ENCODE assay signal across 11 cellular contexts in the genomic region with DNA sequence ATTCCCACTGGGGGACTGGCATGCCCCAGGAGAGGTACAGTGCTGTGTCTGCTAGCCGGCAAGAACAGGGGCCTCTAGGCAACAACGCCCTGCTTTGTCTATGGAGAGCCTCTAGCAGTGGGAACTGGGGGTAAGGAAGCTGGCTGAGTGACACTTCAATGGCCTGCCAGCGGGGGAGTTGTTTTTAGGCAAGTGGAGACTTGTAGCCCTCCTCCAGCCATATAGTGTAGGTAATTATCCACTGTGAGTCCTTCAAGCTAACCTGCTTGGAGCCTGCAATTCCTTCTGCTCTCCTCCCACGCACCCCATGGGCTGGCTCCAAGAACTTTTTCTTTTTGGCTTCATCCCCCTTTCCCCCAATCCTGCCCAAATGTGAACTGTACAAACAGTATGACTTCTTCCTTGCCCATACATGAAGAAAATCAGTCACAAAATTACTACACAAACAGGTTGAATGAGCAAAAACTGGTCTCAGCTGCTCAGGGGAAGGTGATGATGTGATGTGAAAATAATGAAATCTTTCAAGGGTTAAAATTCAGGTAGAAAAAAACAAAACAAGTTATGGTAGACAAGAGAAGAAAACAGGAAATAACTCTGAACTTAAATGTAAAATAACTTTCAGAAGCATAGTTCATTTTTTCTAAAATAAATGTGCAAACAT. TPM values are rescaled to one million over a fixed set of nuclear protein-coding genes. Genes with fewer than 3 reads are reported as not detected.
A peak's percentile ranks its signal among the peaks of the same experiment; 100 is the strongest.
DNase-seq lines count a peak whose midpoint lies in the region; ATAC-seq, FAIRE-seq and TF ChIP-seq lines count a peak whose summit lies in the region.
"Had no signal": no experiment of that assay in that cellular context is flagged by ENCODE, and none has a peak within 500 bp of the region (broad histone marks: within the 10 kb centered on the region; RNA-seq: fewer than 3 reads in every experiment).

No MANE protein-coding gene starts in this region.

- peak overlapping the region; percentile 20 for H3K27ac ChIP-seq in cardiac muscle cell
- no peak overlapping the region for H3K27ac ChIP-seq in right atrium auricular region
- H3K27ac ChIP-seq in upper lobe of right lung = no peak overlapping the region
- H3K27ac ChIP-seq: breast epithelium had no signal

- peak overlapping the region in 3 of 5 experiments; percentile 12 to 48 (median 44) for H3K4me3 Mint-ChIP-seq in brain
- H3K4me3 Mint-ChIP-seq: natural killer cell treated with Interleukin-12 subunit alpha and Interleukin-12 subunit beta and Interleukin-15 and Interleukin-18, amount 100 ng/mL, for 72 hours had no signal

- no peaks in the 10 kb centered on the region for H3K27me3 ChIP-seq in cardiac muscle cell
- no peaks in the 10 kb centered on the region for H3K27me3 ChIP-seq in right atrium auricular region
- H3K27me3 ChIP-seq in upper lobe of right lung = no peaks in the 10 kb centered on the region
- H3K27me3 ChIP-seq: breast epithelium had no signal

- H3K27me3 Mint-ChIP-seq in brain = peaks cover 3% of the 10 kb centered on the region

- intact Hi-C loops in upper lobe of right lung (cut with DNase I) = no loop called here
- intact Hi-C loops in left colon (cut with DNase I, micrococcal nuclease) = no loop called here

- H3K4me3 ChIP-seq in cardiac muscle cell = no peak overlapping the region
- no peak overlapping the region for H3K4me3 ChIP-seq in right atrium auricular region
- no peak overlapping the region for H3K4me3 ChIP-seq in upper lobe of right lung
- H3K4me3 ChIP-seq: breast epithelium had no signal

- H3K4me1 Mint-ChIP-seq in brain = peaks cover 58% of the 10 kb centered on the region

- DNase-seq in cardiac muscle cell (ENCODE audit: low read depth in 1 of 2, low spot score in 1 of 2) = no peak
- no peak for DNase-seq in right atrium auricular region (ENCODE audit: low spot score)
- DNase-seq in NCI-H1930 (lab: John Stamatoyannopoulos, UW) = peak; percentile 66 to 77
- DNase-seq in upper lobe of right lung = no peak
- DNase-seq in effector CD8-positive, alpha-beta T cell (lab: John Stamatoyannopoulos, UW) = no peak
- no peak for DNase-seq in HTR-8/SVneo (ENCODE audit: insufficient read length, low spot score)
- DNase-seq in left colon = no peak
- DNase-seq: NCI-H2171 had no signal

- TF ChIP-seq CTCF in cardiac muscle cell (IDR thresholded peaks at IDR 0.05; ENCODE audit: low read depth, low read length) = no peak
- no peak for TF ChIP-seq CTCF in right atrium auricular region (IDR thresholded peaks at IDR 0.05)
- TF ChIP-seq CTCF in brain (conservative IDR thresholded peaks at IDR 0.05) = no peak
- no peak for TF ChIP-seq CTCF in upper lobe of right lung (IDR thresholded peaks at IDR 0.05)

- ATAC-seq in upper lobe of right lung = no peak
- ATAC-seq in left colon = no peak

- H3K9me3 Mint-ChIP-seq in brain = no peaks in the 10 kb centered on the region
- H3K9me3 Mint-ChIP-seq: natural killer cell treated with Interleukin-12 subunit alpha and Interleukin-12 subunit beta and Interleukin-15 and Interleukin-18, amount 100 ng/mL, for 72 hours had no signal

- FAIRE-seq in HTR-8/SVneo (lab: Jason Lieb, UNC) = no peak

- H3K27ac Mint-ChIP-seq in brain = peak overlapping the region in 4 of 5 experiments; percentile 27 to 83 (median 70)
- H3K27ac Mint-ChIP-seq: natural killer cell treated with Interleukin-12 subunit alpha and Interleukin-12 subunit beta and Interleukin-15 and Interleukin-18, amount 100 ng/mL, for 72 hours had no signal

- H3K4me1 ChIP-seq in cardiac muscle cell (ENCODE audit: low read depth) (peaks cover 46% of the 10 kb centered on the region), right atrium auricular region (no peaks in the 10 kb centered on the region), upper lobe of right lung (no peaks in the 10 kb centered on the region)
- H3K4me1 ChIP-seq: breast epithelium had no signal

- no peaks in the 10 kb centered on the region for H3K9me3 ChIP-seq in cardiac muscle cell (ENCODE audit: low read depth)
- H3K9me3 ChIP-seq in right atrium auricular region = no peaks in the 10 kb centered on the region
- H3K9me3 ChIP-seq in upper lobe of right lung = no peaks in the 10 kb centered on the region
- H3K9me3 ChIP-seq: breast epithelium had no signal

- no peaks in the 10 kb centered on the region for H3K36me3 Mint-ChIP-seq in brain
- H3K36me3 Mint-ChIP-seq: natural killer cell treated with Interleukin-12 subunit alpha and Interleukin-12 subunit beta and Interleukin-15 and Interleukin-18, amount 100 ng/mL, for 72 hours had no signal

- H3K36me3 ChIP-seq in cardiac muscle cell (no peaks in the 10 kb centered on the region), right atrium auricular region (no peaks in the 10 kb centered on the region), upper lobe of right lung (no peaks in the 10 kb centered on the region)
- H3K36me3 ChIP-seq: breast epithelium had no signal

RNA-seq across cellular contexts. Expression of a gene that starts 33.1 kb away (rescaled TPM):
- total RNA-seq in cardiac muscle cell (67.2 and 70.3 TPM in 2 replicates), right atrium auricular region (1 to 10 TPM in 1 of 2 donors, not detected in 1; 3.4 TPM), upper lobe of right lung (9.1 TPM), left colon (1 to 10 TPM; 1.4 to 2.3 TPM)
- polyA plus RNA-seq in cardiac muscle cell (45.8 and 69.1 TPM in 2 replicates), brain (ENCODE audit: insufficient read depth, low read depth, low replicate concordance) (6.8 TPM)

Comparison
In these comparisons a context has a peak if more than half of its experiments do, and no peak if none do; other contexts are left out.
1. DNase-seq: peak in NCI-H1930 (2 of 2); none in cardiac muscle cell (0 of 2), right atrium auricular region (single experiment), upper lobe of right lung (single experiment), effector CD8-positive, alpha-beta T cell (single experiment), HTR-8/SVneo (single experiment) and left colon (0 of 2).